Comparison of ENCODE assay signal across 8 cellular contexts in genomic region chr11:2990617-2991476, GRCh38. TPM values are rescaled to one million over a fixed set of nuclear protein-coding genes. Genes with fewer than 3 reads are reported as not detected.
DNase-seq lines count a peak whose midpoint lies in the region; ATAC-seq and TF ChIP-seq lines count a peak whose summit lies in the region.

No MANE protein-coding gene starts in this region.

- H3K36me3 ChIP-seq in GM06990 (ENCODE audit: control insufficient read depth, insufficient read depth, low read length) = peaks cover 3% of the 10 kb centered on the region

- peaks cover 48% of the 10 kb centered on the region for H3K4me1 Mint-ChIP-seq in activated naive CD8-positive, alpha-beta T cell treated with anti-CD3 and anti-CD28 coated beads, Interleukin-2, amount 50 U/mL, for 24 hours

- no peak for DNase-seq in GM06990 (ENCODE audit: extremely low read depth, insufficient read length)
- peak; percentile 28 for DNase-seq in NCI-H146 treated with DMSO at 0.1 percent for 48 hours (lab: John Stamatoyannopoulos, UW; ENCODE audit: unreplicated experiment)
- DNase-seq in activated naive CD8-positive, alpha-beta T cell treated with anti-CD3 and anti-CD28 coated beads, Interleukin-2, amount 50 U/mL, for 24 hours = peak; percentile 49
- peak; percentile 16 for DNase-seq in iris pigment epithelial cell (ENCODE audit: low read depth)
- peak; percentile 65 for DNase-seq in stimulated activated CD4-positive, alpha-beta T cell treated with anti-CD3 and anti-CD28 coated beads, Interleukin-1b, Interleukin-23, amount 100 ng/mL, for 48 hours
- DNase-seq in mucosa of gallbladder (ENCODE audit: low spot score) = no peak

- H3K36me3 Mint-ChIP-seq in activated naive CD8-positive, alpha-beta T cell treated with anti-CD3 and anti-CD28 coated beads, Interleukin-2, amount 50 U/mL, for 24 hours (ENCODE audit: low read depth) = peaks cover 40% of the 10 kb centered on the region

- no peak for TF ChIP-seq CTCF in GM06990 (IDR thresholded peaks at IDR 0.05; ENCODE audit: insufficient read depth, low read length, poor library complexity, severe bottlenecking)

- H3K4me3 ChIP-seq in GM06990 (replicated peaks; ENCODE audit: low read depth, low read length) = peak overlapping the region; percentile 93

- H3K27me3 ChIP-seq in GM06990 (replicated peaks; ENCODE audit: control insufficient read depth, insufficient read depth, low read length) = no peaks in the 10 kb centered on the region

- ATAC-seq in activated naive CD8-positive, alpha-beta T cell treated with anti-CD3 and anti-CD28 coated beads, Interleukin-2, amount 50 U/mL, for 24 hours = peak; percentile 16
- ATAC-seq in HG03460 (IDR thresholded peaks at IDR 0.05; ENCODE audit: unreplicated experiment) (no peak), HG03354 (IDR thresholded peaks at IDR 0.05; ENCODE audit: poor library complexity, severe bottlenecking, unreplicated experiment) (no peak)

- H3K9me3 Mint-ChIP-seq in activated naive CD8-positive, alpha-beta T cell treated with anti-CD3 and anti-CD28 coated beads, Interleukin-2, amount 50 U/mL, for 24 hours = no peaks in the 10 kb centered on the region

- peak overlapping the region; percentile 100 for H3K4me3 Mint-ChIP-seq in activated naive CD8-positive, alpha-beta T cell treated with anti-CD3 and anti-CD28 coated beads, Interleukin-2, amount 50 U/mL, for 24 hours

- H3K27ac Mint-ChIP-seq in activated naive CD8-positive, alpha-beta T cell treated with anti-CD3 and anti-CD28 coated beads, Interleukin-2, amount 50 U/mL, for 24 hours = peak overlapping the region; percentile 99

- H3K27me3 Mint-ChIP-seq in activated naive CD8-positive, alpha-beta T cell treated with anti-CD3 and anti-CD28 coated beads, Interleukin-2, amount 50 U/mL, for 24 hours = no peaks in the 10 kb centered on the region

RNA-seq across cellular contexts. Expression of gene NAP1L4, which starts 1.3 kb away (rescaled TPM):
- 135 TPM for total RNA-seq in mucosa of gallbladder

Comparison
In these comparisons a context has a peak if more than half of its experiments do, and no peak if none do; other contexts are left out.
1. DNase-seq: peak in NCI-H146 treated with DMSO at 0.1 percent for 48 hours (single experiment), activated naive CD8-positive, alpha-beta T cell treated with anti-CD3 and anti-CD28 coated beads, Interleukin-2, amount 50 U/mL, for 24 hours (single experiment), iris pigment epithelial cell (single experiment) and stimulated activated CD4-positive, alpha-beta T cell treated with anti-CD3 and anti-CD28 coated beads, Interleukin-1b, Interleukin-23, amount 100 ng/mL, for 48 hours (single experiment); none in GM06990 (single experiment) and mucosa of gallbladder (single experiment).